ENCODE assay signal across 14 cellular contexts in the genomic region with DNA sequence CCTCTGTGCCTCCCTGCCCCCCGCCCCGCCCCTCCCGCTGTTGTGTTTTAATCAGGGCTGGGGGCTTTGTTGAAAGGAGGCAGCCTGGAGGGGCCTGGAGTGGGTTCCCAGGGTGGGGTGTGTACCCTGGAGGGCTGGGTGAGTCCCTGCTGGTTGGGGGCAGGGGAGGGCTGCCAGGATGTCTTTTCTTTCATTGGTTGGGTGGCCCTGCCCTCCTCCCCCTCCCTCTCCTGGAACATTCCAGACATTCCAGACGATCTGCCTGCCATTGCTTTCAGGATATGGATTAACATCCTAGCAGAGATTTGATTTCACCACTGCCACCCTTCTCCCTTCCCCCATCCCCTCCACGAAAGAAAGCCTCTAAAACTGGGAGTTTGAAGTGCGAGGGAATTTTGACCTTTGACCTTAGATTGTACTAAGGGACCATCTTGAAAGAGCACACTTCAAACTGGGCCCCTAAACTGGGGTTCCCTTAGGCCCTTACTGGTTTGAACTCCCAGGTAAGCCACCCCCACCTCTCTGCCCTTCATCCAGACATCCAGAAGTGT. TPM values are rescaled to one million over a fixed set of nuclear protein-coding genes. Genes with fewer than 3 reads are reported as not detected.
DNase-seq lines count a peak whose midpoint lies in the region; ATAC-seq and TF ChIP-seq lines count a peak whose summit lies in the region.
"Had no signal": no experiment of that assay in that cellular context is flagged by ENCODE, and none has a peak within 500 bp of the region (broad histone marks: within the 10 kb centered on the region; RNA-seq: fewer than 3 reads in every experiment).

No MANE protein-coding gene starts in this region.

- TF ChIP-seq CTCF in left ventricle myocardium inferior (IDR thresholded peaks at IDR 0.05; ENCODE audit: borderline replicate concordance), result no peak
- TF ChIP-seq CTCF in brain (conservative IDR thresholded peaks at IDR 0.05), result no peak

- H3K27me3 ChIP-seq in left ventricle myocardium inferior (ENCODE audit: low read depth), result peaks cover 87% of the 10 kb centered on the region

- DNase-seq in Right ventricle myocardium inferior (ENCODE audit: missing footprints) (peak; percentile 13), left ventricle myocardium inferior (no peak), iris pigment epithelial cell (ENCODE audit: low read depth) (peak; percentile 68), hippocampal formation (lab: John Stamatoyannopoulos, UW) (no peak), NCI-H510A treated with DMSO at 0.1 percent for 48 hours (lab: John Stamatoyannopoulos, UW) (no peak)
- DNase-seq: activated CD4-positive, CD25-positive, alpha-beta regulatory T cell; activated naive CD4-positive, alpha-beta T cell treated with Interleukin-2 at 50 U/mL for 16 hours; MV-4-11; naive B cell had no signal

- H3K4me1 ChIP-seq in left ventricle myocardium inferior, result no peaks in the 10 kb centered on the region

- H3K36me3 ChIP-seq in left ventricle myocardium inferior, result no peaks in the 10 kb centered on the region

- no peaks in the 10 kb centered on the region for H3K9me3 ChIP-seq in left ventricle myocardium inferior (replicated peaks)

- no peaks in the 10 kb centered on the region for H3K9me3 Mint-ChIP-seq in brain
- H3K9me3 Mint-ChIP-seq: naive B cell had no signal

- H3K4me3 Mint-ChIP-seq in brain, result peak overlapping the region in 1 of 5 experiments; percentile 17
- H3K4me3 Mint-ChIP-seq: naive B cell had no signal

- no peak overlapping the region for H3K27ac ChIP-seq in left ventricle myocardium inferior (replicated peaks)

- no peaks in the 10 kb centered on the region for H3K27me3 Mint-ChIP-seq in brain

- H3K27ac Mint-ChIP-seq in brain, result peak overlapping the region in 3 of 5 experiments; percentile 45 to 84 (median 78)
- H3K27ac Mint-ChIP-seq: naive B cell had no signal

- peaks cover 12% of the 10 kb centered on the region for H3K36me3 Mint-ChIP-seq in brain
- H3K36me3 Mint-ChIP-seq: naive B cell had no signal

- H3K4me3 ChIP-seq in left ventricle myocardium inferior, result no peak overlapping the region

- ATAC-seq in Right ventricle myocardium inferior, result no peak
- no peak for ATAC-seq in HG03565 (IDR thresholded peaks at IDR 0.05; ENCODE audit: unreplicated experiment)
- ATAC-seq in GM18498 (IDR thresholded peaks at IDR 0.05; ENCODE audit: unreplicated experiment), result no peak

- intact Hi-C loops in Right ventricle myocardium inferior (cut with DNase I) (no loop called here), left ventricle myocardium inferior (cut with micrococcal nuclease) (no loop called here)

- peaks cover 44% of the 10 kb centered on the region for H3K4me1 Mint-ChIP-seq in brain
- H3K4me1 Mint-ChIP-seq: naive B cell had no signal

RNA-seq across cellular contexts. Expression of a gene that starts 25.3 kb away (rescaled TPM):
- not detected for total RNA-seq in Right ventricle myocardium inferior
- not detected for total RNA-seq in left ventricle myocardium inferior
- not detected for polyA plus RNA-seq in brain (ENCODE audit: insufficient read depth, low read depth, low replicate concordance)

RNA-seq across cellular contexts. Expression of a gene that starts 54.1 kb away (rescaled TPM):
- not detected for total RNA-seq in Right ventricle myocardium inferior
- total RNA-seq in left ventricle myocardium inferior, result not detected
- polyA plus RNA-seq in brain (ENCODE audit: insufficient read depth, low read depth, low replicate concordance), result not detected
- total RNA-seq: OCI-LY7, temporal lobe had no signal

Comparison
In these comparisons a context has a peak if more than half of its experiments do, and no peak if none do; other contexts are left out.
1. DNase-seq: peak in Right ventricle myocardium inferior (single experiment) and iris pigment epithelial cell (single experiment); none in left ventricle myocardium inferior (single experiment), hippocampal formation (0 of 2) and NCI-H510A treated with DMSO at 0.1 percent for 48 hours (single experiment).